ENCODE assay signal across 12 cellular contexts in the genomic region with DNA sequence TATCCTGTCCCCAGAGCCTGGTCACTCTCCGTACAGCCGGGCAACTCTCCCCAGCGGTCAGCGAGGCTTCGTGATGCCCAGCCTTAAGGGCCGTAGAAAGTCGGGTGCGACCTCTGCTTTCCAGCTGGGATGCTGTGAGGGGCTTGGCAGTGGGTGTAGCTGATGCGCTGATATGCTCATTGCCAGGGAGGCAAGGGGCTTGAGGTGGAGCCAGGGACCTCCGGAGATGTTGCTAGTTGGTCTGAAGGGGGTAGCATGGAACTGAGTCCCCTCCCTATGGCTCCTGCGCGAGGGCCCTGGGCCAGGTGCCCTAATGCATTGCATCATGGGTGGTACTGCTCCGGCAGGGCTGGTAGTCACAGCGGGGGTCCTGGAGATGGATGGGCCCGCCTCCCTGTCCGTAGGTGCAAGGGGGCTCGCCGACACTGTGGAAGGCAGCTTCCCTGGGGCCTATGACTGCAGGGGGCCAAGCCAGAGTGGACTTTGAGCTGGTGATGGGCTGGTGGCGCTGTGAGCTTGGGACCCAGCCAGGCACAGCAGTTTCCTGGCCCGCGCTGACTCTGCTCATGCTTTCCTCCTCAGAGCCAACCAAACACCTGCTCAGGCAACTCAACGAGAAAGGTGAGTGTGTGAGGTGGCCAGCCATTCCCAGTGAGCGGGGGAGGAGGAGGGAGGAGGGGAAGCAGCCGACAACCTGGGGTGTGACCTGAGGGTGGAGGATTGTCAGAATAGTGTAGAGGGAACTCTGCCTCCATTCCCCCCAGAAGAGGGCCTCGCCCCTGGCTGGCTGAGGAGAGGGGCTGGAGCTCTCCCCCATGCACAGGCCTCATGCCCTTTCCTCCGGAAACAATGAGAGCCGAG. TPM values are rescaled to one million over a fixed set of nuclear protein-coding genes. Genes with fewer than 3 reads are reported as not detected.
DNase-seq lines count a peak whose midpoint lies in the region; ATAC-seq and TF ChIP-seq lines count a peak whose summit lies in the region.
"Had no signal": no experiment of that assay in that cellular context is flagged by ENCODE, and none has a peak within 500 bp of the region (broad histone marks: within the 10 kb centered on the region; RNA-seq: fewer than 3 reads in every experiment).

No MANE protein-coding gene starts in this region.

- H3K18ac ChIP-seq in mesenchymal stem cell (ENCODE audit: low read depth in 1 of 2, low read length in 2 of 2), result no peak overlapping the region

- no peak overlapping the region for H3K23ac ChIP-seq in mesenchymal stem cell (ENCODE audit: low read length in 2 of 2)

- H3K4ac ChIP-seq in mesenchymal stem cell (ENCODE audit: low read depth in 1 of 2, low read length in 2 of 2), result no peak overlapping the region

- no peak overlapping the region for H4K91ac ChIP-seq in mesenchymal stem cell (ENCODE audit: low read length)

- H3K9ac ChIP-seq in mesenchymal stem cell (ENCODE audit: low read length), result no peak overlapping the region

- H3K4me1 Mint-ChIP-seq in natural killer cell, result peaks cover 34 to 44% of the 10 kb centered on the region in 2 donors
- H3K4me1 Mint-ChIP-seq in natural killer cell treated with Interleukin-12 subunit alpha and Interleukin-12 subunit beta and Interleukin-15 and Interleukin-18, amount 100 ng/mL, for 72 hours (ENCODE audit: low read depth in 2 of 2), result peaks cover 26% of the 10 kb centered on the region in 2 donors
- peaks cover 16% of the 10 kb centered on the region for H3K4me1 Mint-ChIP-seq in T-helper 2 cell treated with Interferon-gamma antibody and Interleukin-4, amounts not matched to agents 5 μg/mL and 100 μg/mL, for 36 hours (ENCODE audit: low read depth)

- no peak overlapping the region for H2BK12ac ChIP-seq in mesenchymal stem cell (ENCODE audit: low read length in 2 of 2)

- WGBS in mesenchymal stem cell, result 96% methylated on average over 25 of the region's 27 CpGs

- H3K4me2 ChIP-seq in mesenchymal stem cell (ENCODE audit: low read length, poor library complexity, severe bottlenecking), result no peak overlapping the region

- DNase-seq in natural killer cell (no peak), cerebellar cortex (ENCODE audit: low spot score) (peak; percentile 42), mesenchymal stem cell (no peak), KBM-7 (no peak), SW480 (ENCODE audit: low spot score) (no peak)
- no peak for DNase-seq in natural killer cell treated with Interleukin-12 subunit alpha and Interleukin-12 subunit beta and Interleukin-15 and Interleukin-18, amount 100 ng/mL, for 72 hours (ENCODE audit: low spot score)
- no peak for DNase-seq in T-helper 2 cell treated with Interferon-gamma antibody and Interleukin-4, amounts not matched to agents 5 μg/mL and 100 μg/mL, for 36 hours (ENCODE audit: low spot score)
- DNase-seq: activated naive CD4-positive, alpha-beta T cell; cortex of kidney had no signal

- TF ChIP-seq CTCF in natural killer cell (IDR thresholded peaks at IDR 0.05), result no peak

- H2AFZ ChIP-seq in mesenchymal stem cell (ENCODE audit: low read depth, low read length), result no peak overlapping the region

- H3K27me3 ChIP-seq in mesenchymal stem cell (ENCODE audit: control insufficient read depth in 1 of 2, insufficient read depth in 1 of 2, low read length in 2 of 2), result no peaks in the 10 kb centered on the region
- H3K27me3 ChIP-seq: heart right ventricle, vagina had no signal

- H3K36me3 Mint-ChIP-seq in natural killer cell, result peaks cover 8% of the 10 kb centered on the region
- H3K36me3 Mint-ChIP-seq in natural killer cell treated with Interleukin-12 subunit alpha and Interleukin-12 subunit beta and Interleukin-15 and Interleukin-18, amount 100 ng/mL, for 72 hours, result peaks cover 6% of the 10 kb centered on the region
- peaks cover 13% of the 10 kb centered on the region for H3K36me3 Mint-ChIP-seq in T-helper 2 cell treated with Interferon-gamma antibody and Interleukin-4, amounts not matched to agents 5 μg/mL and 100 μg/mL, for 36 hours (ENCODE audit: low read depth)

- no peak overlapping the region for H2AK5ac ChIP-seq in mesenchymal stem cell (ENCODE audit: low read length, severe bottlenecking)

- peaks cover 0 to 88% of the 10 kb centered on the region in 2 experiments for H3K36me3 ChIP-seq in mesenchymal stem cell (ENCODE audit: control insufficient read depth in 1 of 2, insufficient read depth in 2 of 2, low read depth in 1 of 2, low read length in 2 of 2)

- H4K8ac ChIP-seq in mesenchymal stem cell (ENCODE audit: low read length), result peak overlapping the region; percentile 45

- no peak overlapping the region for H2BK120ac ChIP-seq in mesenchymal stem cell (ENCODE audit: low read depth, low read length)

- in situ Hi-C loops in KBM-7 (cut with MboI; ENCODE audit: low pct_unique_long_range_greater_than_20kb, low sequenced_read_pairs), result no loop called here

- no peak overlapping the region for H3K4me3 ChIP-seq in mesenchymal stem cell (ENCODE audit: insufficient read depth in 1 of 2, low read depth in 1 of 2, low read length in 2 of 2)
- H3K4me3 ChIP-seq: heart right ventricle, vagina had no signal

- no peak overlapping the region for H3K27ac ChIP-seq in mesenchymal stem cell (ENCODE audit: low read length, poor library complexity, severe bottlenecking)
- H3K27ac ChIP-seq: vagina had no signal

- no peaks in the 10 kb centered on the region for H3K9me3 ChIP-seq in mesenchymal stem cell (ENCODE audit: control insufficient read depth, low read length)
- H3K9me3 ChIP-seq: heart right ventricle, vagina had no signal

- no peaks in the 10 kb centered on the region for H3K9me3 Mint-ChIP-seq in natural killer cell
- H3K9me3 Mint-ChIP-seq in natural killer cell treated with Interleukin-12 subunit alpha and Interleukin-12 subunit beta and Interleukin-15 and Interleukin-18, amount 100 ng/mL, for 72 hours, result no peaks in the 10 kb centered on the region
- no peaks in the 10 kb centered on the region for H3K9me3 Mint-ChIP-seq in T-helper 2 cell treated with Interferon-gamma antibody and Interleukin-4, amounts not matched to agents 5 μg/mL and 100 μg/mL, for 36 hours

- H3K27me3 Mint-ChIP-seq in natural killer cell (ENCODE audit: low read depth in 2 of 2), result no peaks in the 10 kb centered on the region
- no peaks in the 10 kb centered on the region for H3K27me3 Mint-ChIP-seq in natural killer cell treated with Interleukin-12 subunit alpha and Interleukin-12 subunit beta and Interleukin-15 and Interleukin-18, amount 100 ng/mL, for 72 hours
- no peaks in the 10 kb centered on the region for H3K27me3 Mint-ChIP-seq in T-helper 2 cell treated with Interferon-gamma antibody and Interleukin-4, amounts not matched to agents 5 μg/mL and 100 μg/mL, for 36 hours (ENCODE audit: low read depth)

- H3K27ac Mint-ChIP-seq in natural killer cell, result peak overlapping the region; percentile 63 to 72
- H3K27ac Mint-ChIP-seq in natural killer cell treated with Interleukin-12 subunit alpha and Interleukin-12 subunit beta and Interleukin-15 and Interleukin-18, amount 100 ng/mL, for 72 hours, result no peak overlapping the region
- no peak overlapping the region for H3K27ac Mint-ChIP-seq in T-helper 2 cell treated with Interferon-gamma antibody and Interleukin-4, amounts not matched to agents 5 μg/mL and 100 μg/mL, for 36 hours

- ATAC-seq in natural killer cell (no peak), GM18873 (IDR thresholded peaks at IDR 0.05; ENCODE audit: low FRiP score, unreplicated experiment) (no peak)
- no peak for ATAC-seq in natural killer cell treated with Interleukin-12 subunit alpha and Interleukin-12 subunit beta and Interleukin-15 and Interleukin-18, amount 100 ng/mL, for 72 hours
- ATAC-seq: heart right ventricle had no signal

- H2BK15ac ChIP-seq in mesenchymal stem cell (ENCODE audit: low read depth, poor library complexity, severe bottlenecking), result no peak overlapping the region

- H3K4me1 ChIP-seq in mesenchymal stem cell (ENCODE audit: control insufficient read depth, insufficient read depth, low read depth, low read length), result peaks cover 30% of the 10 kb centered on the region
- H3K4me1 ChIP-seq: vagina had no signal

- no peak overlapping the region for H3K14ac ChIP-seq in mesenchymal stem cell (ENCODE audit: low read length in 2 of 2)

- intact Hi-C loops in natural killer cell (cut with micrococcal nuclease), result loop anchor here (5.0 kb wide), 1 partner anchor 34 kb away; a partner anchor contains a TSS

- no peak overlapping the region for H2BK5ac ChIP-seq in mesenchymal stem cell (ENCODE audit: low read depth, low read length, poor library complexity, severe bottlenecking)

- H3K4me3 Mint-ChIP-seq in natural killer cell, result no peak overlapping the region
- H3K4me3 Mint-ChIP-seq in natural killer cell treated with Interleukin-12 subunit alpha and Interleukin-12 subunit beta and Interleukin-15 and Interleukin-18, amount 100 ng/mL, for 72 hours, result no peak overlapping the region
- H3K4me3 Mint-ChIP-seq in T-helper 2 cell treated with Interferon-gamma antibody and Interleukin-4, amounts not matched to agents 5 μg/mL and 100 μg/mL, for 36 hours, result no peak overlapping the region

- peaks cover 67% of the 10 kb centered on the region for H3K79me1 ChIP-seq in mesenchymal stem cell (replicated peaks; ENCODE audit: low read length, poor library complexity, severe bottlenecking)

RNA-seq across cellular contexts. Expression of a gene that starts 32.3 kb away (rescaled TPM):
- total RNA-seq in natural killer cell, result 100 to 1,000 TPM; 184 to 285 (median 225) TPM
- total RNA-seq in natural killer cell treated with Interleukin-12 subunit alpha and Interleukin-12 subunit beta and Interleukin-15 and Interleukin-18, amount 100 ng/mL, for 72 hours, result 10 to 100 TPM; 17.1 to 30.3 TPM
- polyA plus RNA-seq in mesenchymal stem cell (2013, experiment 1 of 2), result 14.9 TPM
- 14.3 TPM for polyA plus RNA-seq in mesenchymal stem cell (2013, experiment 2 of 2)

Comparison
In these comparisons a context has a peak if more than half of its experiments do, and no peak if none do; other contexts are left out.
1. H3K27ac Mint-ChIP-seq: peak in natural killer cell (2 of 2); none in natural killer cell treated with Interleukin-12 subunit alpha and Interleukin-12 subunit beta and Interleukin-15 and Interleukin-18, amount 100 ng/mL, for 72 hours (0 of 2) and T-helper 2 cell treated with Interferon-gamma antibody and Interleukin-4, amounts not matched to agents 5 μg/mL and 100 μg/mL, for 36 hours (single experiment).
2. RNA of a gene that starts 32.3 kb away (total RNA-seq): 184 to 285 TPM in natural killer cell; 17.1 to 30.3 TPM in natural killer cell treated with Interleukin-12 subunit alpha and Interleukin-12 subunit beta and Interleukin-15 and Interleukin-18, amount 100 ng/mL, for 72 hours; every median in the first group is over 4 times any median in the second.